ENCODE assay signal across 8 cellular contexts in the genomic region with DNA sequence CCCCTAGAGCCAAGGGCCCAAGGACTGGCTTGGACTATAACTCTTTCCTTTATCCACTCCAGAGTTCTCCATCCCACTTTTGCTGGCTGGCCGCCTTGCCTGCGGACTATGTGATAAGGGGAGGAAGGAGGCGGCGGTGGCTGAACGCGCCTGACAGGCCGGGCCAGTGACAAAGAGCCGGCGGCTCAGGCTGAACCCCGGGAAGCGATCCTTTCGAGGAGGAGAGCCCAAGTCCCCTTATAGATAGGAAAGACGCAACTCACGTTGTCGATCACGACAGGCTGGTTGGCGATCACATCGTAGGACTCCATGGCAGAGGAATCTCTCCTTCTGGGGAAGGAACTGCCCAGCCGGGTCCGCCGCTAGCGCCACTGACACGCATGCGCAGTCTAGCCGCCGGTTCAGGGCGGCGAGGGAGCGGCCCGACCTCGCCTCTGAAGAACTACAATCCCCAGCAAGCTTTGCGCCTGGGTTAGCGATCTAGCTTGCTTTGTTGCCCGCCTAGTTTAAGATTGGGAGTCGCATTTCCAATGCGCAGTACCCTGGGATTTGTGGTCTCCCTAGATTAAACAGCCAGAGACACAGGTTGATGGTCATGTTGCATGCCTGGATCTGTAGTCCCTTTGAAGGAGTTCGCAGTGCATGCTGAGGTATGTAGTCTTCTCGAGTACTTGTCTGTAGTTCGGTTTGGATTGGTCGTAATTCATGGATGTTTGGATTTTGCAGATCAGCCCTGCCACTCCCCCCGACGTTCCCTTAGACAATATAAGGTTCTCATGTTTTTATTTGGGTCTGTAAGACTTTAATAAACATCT. TPM values are rescaled to one million over a fixed set of nuclear protein-coding genes. Genes with fewer than 3 reads are reported as not detected.
A peak's percentile ranks its signal among the peaks of the same experiment; 100 is the strongest.
DNase-seq lines count a peak whose midpoint lies in the region; ATAC-seq and TF ChIP-seq lines count a peak whose summit lies in the region.

TSS of gene ACTR1A (minus strand) at position 376 of the 815 bp plus-strand sequence. CDS start at position 311, 65 bp downstream.

- H3K9me3 Mint-ChIP-seq in CD4-positive, CD25-positive, alpha-beta regulatory T cell, result no peaks in the 10 kb centered on the region

- H3K4me3 ChIP-seq in CD4-positive, CD25-positive, alpha-beta regulatory T cell (ENCODE audit: low read depth, low read length), result peak within 1 kb of the TSS; percentile 98
- H3K4me3 ChIP-seq in left lung, result peak within 1 kb of the TSS; percentile 92 to 97

- intact Hi-C loops in left lung (cut with DNase I), result loop anchor here in 1 of 2 donors (10.0 kb wide), 1 partner anchor 82 kb away; no protein-coding TSS in a partner anchor

- H3K27ac ChIP-seq in CD4-positive, CD25-positive, alpha-beta regulatory T cell (ENCODE audit: insufficient read depth, low read length, poor library complexity, severe bottlenecking), result peak within 1 kb of the TSS; percentile 89
- peak within 1 kb of the TSS; percentile 85 to 91 for H3K27ac ChIP-seq in left lung

- H3K27me3 ChIP-seq in CD4-positive, CD25-positive, alpha-beta regulatory T cell (ENCODE audit: control insufficient read depth, insufficient read depth, low read length), result no peaks in the 10 kb centered on the region
- no peaks in the 10 kb centered on the region for H3K27me3 ChIP-seq in left lung

- peak; percentile 57 to 62 for ATAC-seq in CD4-positive, CD25-positive, alpha-beta regulatory T cell (ENCODE audit: low read depth in 2 of 2)
- ATAC-seq in GM19438 (IDR thresholded peaks at IDR 0.05; ENCODE audit: low read depth, unreplicated experiment) (peak; percentile 55), HG03571 (IDR thresholded peaks at IDR 0.05; ENCODE audit: unreplicated experiment) (peak; percentile 50), left lung (peak; percentile 84)

- H3K4me1 ChIP-seq in CD4-positive, CD25-positive, alpha-beta regulatory T cell (ENCODE audit: control insufficient read depth, insufficient read depth, low read length, poor library complexity, severe bottlenecking), result peaks cover 50% of the 10 kb centered on the region
- peaks cover 41 to 81% of the 10 kb centered on the region in 2 donors for H3K4me1 ChIP-seq in left lung

- H3K4me1 Mint-ChIP-seq in CD4-positive, CD25-positive, alpha-beta regulatory T cell, result peaks cover 0 to 58% (median 25%) of the 10 kb centered on the region in 4 donors

- no peaks in the 10 kb centered on the region for H3K9me3 ChIP-seq in CD4-positive, CD25-positive, alpha-beta regulatory T cell (ENCODE audit: control insufficient read depth in 2 of 2, low read length in 2 of 2)
- no peaks in the 10 kb centered on the region for H3K9me3 ChIP-seq in left lung

- H3K27me3 Mint-ChIP-seq in CD4-positive, CD25-positive, alpha-beta regulatory T cell, result no peaks in the 10 kb centered on the region

- TF ChIP-seq CTCF in left lung (IDR thresholded peaks at IDR 0.05), result no peak

- no peaks in the 10 kb centered on the region for H3K36me3 Mint-ChIP-seq in CD4-positive, CD25-positive, alpha-beta regulatory T cell

- H3K27ac Mint-ChIP-seq in CD4-positive, CD25-positive, alpha-beta regulatory T cell, result no peak within 1 kb of the TSS

- H3K36me3 ChIP-seq in CD4-positive, CD25-positive, alpha-beta regulatory T cell (ENCODE audit: control insufficient read depth, insufficient read depth, low read length), result peaks cover 13% of the 10 kb centered on the region
- no peaks in the 10 kb centered on the region for H3K36me3 ChIP-seq in left lung

- peak; percentile 93 to 98 (median 98) for DNase-seq in CD4-positive, CD25-positive, alpha-beta regulatory T cell
- DNase-seq in NCI-H82 (lab: John Stamatoyannopoulos, UW) (peak; percentile 99), dermis microvascular lymphatic vessel endothelial cell (ENCODE audit: low read depth in 2 of 2) (peak; percentile 100), left lung (peak; percentile 98)
- DNase-seq in activated CD4-positive, alpha-beta T cell treated with anti-CD3 and anti-CD28 coated beads, Interleukin-2, amount 50 U/mL, for 48 hours, result peak; percentile 93 to 94
- DNase-seq in stimulated activated CD4-positive, alpha-beta T cell treated with anti-CD3 and anti-CD28 coated beads, Interleukin-2, amount 100 ng/mL, for 48 hours, result peak; percentile 93

- no peak within 1 kb of the TSS for H3K4me3 Mint-ChIP-seq in CD4-positive, CD25-positive, alpha-beta regulatory T cell

RNA-seq across cellular contexts. Expression of gene ACTR1A, which starts in this region (rescaled TPM):
- 63.0 TPM for total RNA-seq in CD4-positive, CD25-positive, alpha-beta regulatory T cell
- polyA plus RNA-seq in CD4-positive, CD25-positive, alpha-beta regulatory T cell, result 10 to 100 TPM; 67.9 to 77.9 (median 75.6) TPM
- 143 and 183 TPM in 2 replicates for total RNA-seq in dermis microvascular lymphatic vessel endothelial cell
- 100 to 1,000 TPM; 104 to 122 TPM for total RNA-seq in left lung

Comparison
In these comparisons a context has a peak if more than half of its experiments do, and no peak if none do; other contexts are left out.
1. Peak in every context shown above with its lines: DNase-seq, ATAC-seq, H3K4me3 ChIP-seq and H3K27ac ChIP-seq.